ENCODE assay signal across 17 cellular contexts in genomic region chr1:221310180-221310579, GRCh38.
DNase-seq lines count a peak whose midpoint lies in the region; ATAC-seq and TF ChIP-seq lines count a peak whose summit lies in the region.
"Had no signal": no experiment of that assay in that cellular context is flagged by ENCODE, and none has a peak within 500 bp of the region (broad histone marks: within the 10 kb centered on the region; RNA-seq: fewer than 3 reads in every experiment).

No MANE protein-coding gene starts in this region.

- no peak overlapping the region for H3K4me3 ChIP-seq in HUES6 (ENCODE audit: low read depth, low read length)
- H3K4me3 ChIP-seq: upper lobe of right lung had no signal

- H3K4me3 Mint-ChIP-seq in WTC11, result no peak overlapping the region
- H3K4me3 Mint-ChIP-seq: IgD-negative memory B cell; stimulated activated naive CD8-positive, alpha-beta T cell treated with anti-CD3 and anti-CD28 coated beads, Interleukin-15, amount 100 ng/mL, for 72 hours had no signal

- H3K4me1 Mint-ChIP-seq in WTC11, result peaks cover 22% of the 10 kb centered on the region
- H3K4me1 Mint-ChIP-seq: stimulated activated naive CD8-positive, alpha-beta T cell treated with anti-CD3 and anti-CD28 coated beads, Interleukin-15, amount 100 ng/mL, for 72 hours had no signal

- H3K27ac ChIP-seq in C4-2B (peak overlapping the region; percentile 25; the same call in 1 of the 2 replicates), HUES6 (ENCODE audit: low read depth, low read length) (no peak overlapping the region; the same call in 1 of the 2 replicates)
- H3K27ac ChIP-seq: upper lobe of right lung had no signal

- no peaks in the 10 kb centered on the region for H3K27me3 Mint-ChIP-seq in WTC11 (ENCODE audit: low read depth)

- H3K27me3 ChIP-seq in HUES6 (ENCODE audit: control insufficient read depth, insufficient read depth, low read length), result no peaks in the 10 kb centered on the region
- H3K27me3 ChIP-seq: upper lobe of right lung had no signal

- no peaks in the 10 kb centered on the region for H3K9me3 ChIP-seq in HUES6 (ENCODE audit: control insufficient read depth, insufficient read depth, low read depth, low read length)
- H3K9me3 ChIP-seq: upper lobe of right lung had no signal

- H3K36me3 ChIP-seq in HUES6 (ENCODE audit: control insufficient read depth, insufficient read depth, low read length), result no peaks in the 10 kb centered on the region
- H3K36me3 ChIP-seq: upper lobe of right lung had no signal

- DNase-seq in NCI-H2107 treated with DMSO at 0.1 percent for 48 hours (lab: John Stamatoyannopoulos, UW; ENCODE audit: unreplicated experiment) (peak; percentile 90), WTC11 (ENCODE audit: low spot score) (no peak), cerebellum (ENCODE audit: low spot score) (no peak), NCI-H2227 (lab: John Stamatoyannopoulos, UW; ENCODE audit: unreplicated experiment) (no peak), HCEC 1CT (no peak), ecto neural progenitor cell (ENCODE audit: low spot score) (no peak)
- DNase-seq: activated CD4-positive, alpha-beta T cell treated with anti-CD3 and anti-CD28 coated beads, Interleukin-2, amount 50 U/mL, for 1 hour; amygdala; kidney glomerular epithelial cell; MM.1S; NK-92 treated with Interleukin-12 subunit alpha and Interleukin-12 subunit beta, amount 100 ng/mL, for 24 hours; stimulated activated naive CD8-positive, alpha-beta T cell treated with anti-CD3 and anti-CD28 coated beads, Interleukin-15, amount 100 ng/mL, for 72 hours; SW 1271; upper lobe of right lung had no signal

- no peak for TF ChIP-seq CTCF in C4-2B (conservative IDR thresholded peaks at IDR 0.05)
- TF ChIP-seq CTCF in WTC11 (IDR thresholded peaks at IDR 0.05), result no peak

- peak; percentile 47 for ATAC-seq in WTC11
- ATAC-seq: stimulated activated naive CD8-positive, alpha-beta T cell treated with anti-CD3 and anti-CD28 coated beads, Interleukin-15, amount 100 ng/mL, for 72 hours; upper lobe of right lung had no signal

- no peaks in the 10 kb centered on the region for H3K36me3 Mint-ChIP-seq in WTC11
- H3K36me3 Mint-ChIP-seq: IgD-negative memory B cell had no signal

- POLR2A ChIA-PET in WTC11 (lab: Charles Lee), result no interaction called here

- H3K4me1 ChIP-seq in HUES6 (ENCODE audit: control insufficient read depth, insufficient read depth, low read length), result peaks cover 5% of the 10 kb centered on the region; the same call in 1 of the 2 replicates
- H3K4me1 ChIP-seq: upper lobe of right lung had no signal

- H3K9me3 Mint-ChIP-seq in WTC11, result peaks cover 5% of the 10 kb centered on the region; the same call in 1 of the 2 replicates

- CTCF ChIA-PET in WTC11 (lab: Charles Lee), result interaction anchor here (1.5 kb wide), 1 partner anchor 46 kb away, joined by 4 read pairs; no protein-coding TSS in a partner anchor

- H3K27ac Mint-ChIP-seq in WTC11, result peak overlapping the region; percentile 52; the same call in 1 of the 2 replicates
- H3K27ac Mint-ChIP-seq: IgD-negative memory B cell; stimulated activated naive CD8-positive, alpha-beta T cell treated with anti-CD3 and anti-CD28 coated beads, Interleukin-15, amount 100 ng/mL, for 72 hours had no signal

- peak overlapping the region; percentile 42 for H3K9ac ChIP-seq in HUES6 (ENCODE audit: low read length)

TF ChIP-seq in WTC11, 78 proteins besides CTCF, POLR2A, EP300 and RAD21:
- TF ChIP-seq ZNF396 (CRISPR knock-in tag; IDR thresholded peaks at IDR 0.05; ENCODE audit: borderline replicate concordance), result no peak
- no peak for TF ChIP-seq E2F4 (CRISPR knock-in tag; IDR thresholded peaks at IDR 0.05; ENCODE audit: borderline replicate concordance, low read depth)
